34 cellular contexts compared by ENCODE assay signal in the genomic region with DNA sequence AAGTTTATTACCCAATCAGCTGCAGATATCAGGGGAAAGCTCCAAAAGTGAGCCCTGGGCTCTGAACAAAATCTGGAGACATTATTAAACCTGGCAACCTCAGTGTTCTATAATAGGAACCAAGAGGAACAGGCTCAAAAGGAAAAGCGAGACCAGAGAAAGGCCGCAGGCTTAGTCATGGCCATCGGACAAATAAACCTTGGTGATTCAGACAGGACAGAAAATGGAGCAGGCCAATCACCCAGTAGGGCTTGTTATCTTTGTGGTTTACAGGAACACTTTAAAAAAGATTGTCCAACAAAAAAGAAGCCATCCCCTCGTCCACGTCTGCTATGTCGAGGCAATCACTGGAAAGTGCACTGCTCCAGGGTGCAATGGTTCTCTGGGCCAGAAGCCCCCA. TPM values are rescaled to one million over a fixed set of nuclear protein-coding genes. Genes with fewer than 3 reads are reported as not detected.
DNase-seq lines count a peak whose midpoint lies in the region; ATAC-seq, FAIRE-seq and TF ChIP-seq lines count a peak whose summit lies in the region.
"Had no signal": no experiment of that assay in that cellular context is flagged by ENCODE, and none has a peak within 500 bp of the region (broad histone marks: within the 10 kb centered on the region; RNA-seq: fewer than 3 reads in every experiment).

No MANE protein-coding gene starts in this region.

- H4K8ac ChIP-seq in trophoblast cell (ENCODE audit: low read depth, low read length) = no peak overlapping the region

- H3K27ac Mint-ChIP-seq in immature natural killer cell = no peak overlapping the region
- H3K27ac Mint-ChIP-seq: activated naive CD8-positive, alpha-beta T cell; activated T-helper 17 cell treated with anti-CD3 and anti-CD28 coated beads, Interleukin-2, amount 50 U/mL, for 72 hours; CD4-positive, CD25-positive, alpha-beta regulatory T cell; natural killer cell treated with Interleukin-12 subunit alpha and Interleukin-12 subunit beta and Interleukin-15 and Interleukin-18, amount 100 ng/mL, for 72 hours; stimulated activated naive B cell treated with anti-CD40 and anti-IgM and Interleukin-4, amounts not matched to agents 10 μg/mL and 1 μg/mL and 100 μg/mL, for 72 hours had no signal

- H3K79me2 ChIP-seq in trophoblast cell (ENCODE audit: control insufficient read depth, insufficient read depth, low read length, poor library complexity) = no peaks in the 10 kb centered on the region

- H3K9ac ChIP-seq in trophoblast cell (ENCODE audit: low read length) = peak overlapping the region; percentile 58
- H3K9ac ChIP-seq: SK-N-SH had no signal

- H2AK5ac ChIP-seq in trophoblast cell (ENCODE audit: low read length) = no peak overlapping the region

- FAIRE-seq in bronchial epithelial cell (lab: Jason Lieb, UNC) = no peak
- FAIRE-seq: islet of Langerhans, pancreas, urothelium cell line had no signal

- peak; percentile 79 for DNase-seq in ELR (ENCODE audit: low read depth)
- peak; percentile 83 for DNase-seq in RPMI7951 (ENCODE audit: low read depth)
- peak; percentile 59 for DNase-seq in bronchial epithelial cell (ENCODE audit: low read depth)
- no peak for DNase-seq in trophoblast cell
- DNase-seq in stimulated activated CD4-positive, alpha-beta T cell treated with anti-CD3 and anti-CD28 coated beads, Interleukin-2, amount 100 ng/mL, for 48 hours = no peak
- DNase-seq in immature natural killer cell = no peak
- DNase-seq: activated CD4-positive, alpha-beta T cell treated with anti-CD3 and anti-CD28 coated beads, Interleukin-2, amount 50 U/mL, for 4 hours; activated CD8-positive, alpha-beta memory T cell treated with anti-CD3 and anti-CD28 coated beads, Interleukin-2, amount 50 U/mL, for 48 hours; body of pancreas; CD4-positive, CD25-positive, alpha-beta regulatory T cell; DMS 273 treated with DMSO at 0.1 percent for 48 hours; effector CD8-positive, alpha-beta T cell; erythroblast; GF-D8; hippocampal formation; left ventricle myocardium superior; NCI-H1092; NCI-H187; NCI-H526; pancreas; SK-N-SH; stimulated activated CD4-positive, alpha-beta T cell treated with anti-CD3 and anti-CD28 coated beads, Interleukin-4, amount 100 ng/mL, for 24 hours; stimulated activated naive B cell treated with anti-CD40 and anti-IgM and Interleukin-4, amounts not matched to agents 10 μg/mL and 1 μg/mL and 100 μg/mL, for 72 hours; T-helper 2 cell; WERI-Rb-1 had no signal

- H3K27me3 Mint-ChIP-seq in immature natural killer cell (ENCODE audit: low read depth in 3 of 3) = peaks cover 0 to 5% (median 0%) of the 10 kb centered on the region in 3 donors
- H3K27me3 Mint-ChIP-seq: activated T-helper 17 cell treated with anti-CD3 and anti-CD28 coated beads, Interleukin-2, amount 50 U/mL, for 72 hours; stimulated activated naive B cell treated with anti-CD40 and anti-IgM and Interleukin-4, amounts not matched to agents 10 μg/mL and 1 μg/mL and 100 μg/mL, for 72 hours had no signal

- H3K4me1 Mint-ChIP-seq in immature natural killer cell = no peaks in the 10 kb centered on the region
- H3K4me1 Mint-ChIP-seq: activated T-helper 17 cell treated with anti-CD3 and anti-CD28 coated beads, Interleukin-2, amount 50 U/mL, for 72 hours; CD4-positive, CD25-positive, alpha-beta regulatory T cell had no signal

- no peak overlapping the region for H4K12ac ChIP-seq in trophoblast cell (ENCODE audit: low read depth, low read length)

- H2BK120ac ChIP-seq in trophoblast cell (ENCODE audit: insufficient read depth, low read length, poor library complexity) = no peak overlapping the region

- H3K4me3 Mint-ChIP-seq in immature natural killer cell = no peak overlapping the region
- H3K4me3 Mint-ChIP-seq: activated naive CD8-positive, alpha-beta T cell; activated T-helper 17 cell treated with anti-CD3 and anti-CD28 coated beads, Interleukin-2, amount 50 U/mL, for 72 hours; CD4-positive, CD25-positive, alpha-beta regulatory T cell; natural killer cell treated with Interleukin-12 subunit alpha and Interleukin-12 subunit beta and Interleukin-15 and Interleukin-18, amount 100 ng/mL, for 72 hours; stimulated activated naive B cell treated with anti-CD40 and anti-IgM and Interleukin-4, amounts not matched to agents 10 μg/mL and 1 μg/mL and 100 μg/mL, for 72 hours had no signal

- H3K27ac ChIP-seq in trophoblast cell (ENCODE audit: low read depth, low read length) = no peak overlapping the region
- H3K27ac ChIP-seq: body of pancreas, gastroesophageal sphincter, pancreas, right atrium auricular region, suprapubic skin, WERI-Rb-1 had no signal

- no peaks in the 10 kb centered on the region for H3K36me3 Mint-ChIP-seq in immature natural killer cell
- H3K36me3 Mint-ChIP-seq: CD4-positive, CD25-positive, alpha-beta regulatory T cell; natural killer cell treated with Interleukin-12 subunit alpha and Interleukin-12 subunit beta and Interleukin-15 and Interleukin-18, amount 100 ng/mL, for 72 hours had no signal

- no peak overlapping the region for H3K18ac ChIP-seq in trophoblast cell (ENCODE audit: low read length)

- no peak overlapping the region for H3K4ac ChIP-seq in trophoblast cell (ENCODE audit: low read depth, low read length)

- WGBS in trophoblast cell (ENCODE audit: extremely low coverage, insufficient coverage, insufficient read length) = no CpG with 5 or more reads among the region's 6 CpGs

- no peak overlapping the region for H4K91ac ChIP-seq in trophoblast cell (ENCODE audit: low read depth, low read length)

- H3K27me3 ChIP-seq in bronchial epithelial cell (ENCODE audit: control insufficient read depth, insufficient read depth, low read length) (no peaks in the 10 kb centered on the region), trophoblast cell (ENCODE audit: insufficient read depth, low read length) (no peaks in the 10 kb centered on the region)
- H3K27me3 ChIP-seq: body of pancreas, gastroesophageal sphincter, pancreas, right atrium auricular region, suprapubic skin had no signal

- ATAC-seq in GM21786 (IDR thresholded peaks at IDR 0.05; ENCODE audit: unreplicated experiment) = no peak
- ATAC-seq: activated T-helper 17 cell treated with anti-CD3 and anti-CD28 coated beads, Interleukin-2, amount 50 U/mL, for 72 hours; body of pancreas; gastroesophageal sphincter; left ventricle myocardium superior; natural killer cell treated with Interleukin-12 subunit alpha and Interleukin-12 subunit beta and Interleukin-15 and Interleukin-18, amount 100 ng/mL, for 72 hours; pancreas; stimulated activated naive B cell treated with anti-CD40 and anti-IgM and Interleukin-4, amounts not matched to agents 10 μg/mL and 1 μg/mL and 100 μg/mL, for 72 hours had no signal

- H3K9me3 Mint-ChIP-seq in immature natural killer cell = no peaks in the 10 kb centered on the region
- H3K9me3 Mint-ChIP-seq: activated T-helper 17 cell treated with anti-CD3 and anti-CD28 coated beads, Interleukin-2, amount 50 U/mL, for 72 hours; natural killer cell treated with Interleukin-12 subunit alpha and Interleukin-12 subunit beta and Interleukin-15 and Interleukin-18, amount 100 ng/mL, for 72 hours; stimulated activated naive B cell treated with anti-CD40 and anti-IgM and Interleukin-4, amounts not matched to agents 10 μg/mL and 1 μg/mL and 100 μg/mL, for 72 hours had no signal

- no peak overlapping the region for H3K23ac ChIP-seq in trophoblast cell (ENCODE audit: low read length)

- no peak overlapping the region for H3K4me2 ChIP-seq in trophoblast cell (ENCODE audit: low read length)
- H3K4me2 ChIP-seq: SK-N-SH had no signal

- no peak for TF ChIP-seq CTCF in bronchial epithelial cell (IDR thresholded peaks at IDR 0.05; ENCODE audit: insufficient read depth, low read length, severe bottlenecking)

- H3K36me3 ChIP-seq in bronchial epithelial cell (ENCODE audit: control insufficient read depth, insufficient read depth, low read length) = no peaks in the 10 kb centered on the region
- H3K36me3 ChIP-seq in trophoblast cell (ENCODE audit: control insufficient read depth in 1 of 2, insufficient read depth in 2 of 2, low read length in 2 of 2) = no peaks in the 10 kb centered on the region
- H3K36me3 ChIP-seq: gastroesophageal sphincter, pancreas, right atrium auricular region, suprapubic skin, WERI-Rb-1 had no signal

- no peak overlapping the region for H2BK12ac ChIP-seq in trophoblast cell (ENCODE audit: low read length)

- H3K14ac ChIP-seq in trophoblast cell (ENCODE audit: low read length) = no peak overlapping the region

- H3K79me1 ChIP-seq in trophoblast cell (ENCODE audit: low read length) = no peaks in the 10 kb centered on the region

- no peaks in the 10 kb centered on the region for H3K9me3 ChIP-seq in trophoblast cell (ENCODE audit: insufficient read depth, low read depth, low read length)
- H3K9me3 ChIP-seq: body of pancreas, gastroesophageal sphincter, pancreas, right atrium auricular region, SK-N-SH, suprapubic skin had no signal

- H3K4me1 ChIP-seq in trophoblast cell (ENCODE audit: control insufficient read depth in 1 of 2, insufficient read depth in 2 of 2, low read length in 2 of 2) = no peaks in the 10 kb centered on the region
- H3K4me1 ChIP-seq: right atrium auricular region, suprapubic skin had no signal

- H3K4me3 ChIP-seq in bronchial epithelial cell (ENCODE audit: low read depth, low read length) (no peak overlapping the region), trophoblast cell (ENCODE audit: low read depth, low read length) (no peak overlapping the region)
- H3K4me3 ChIP-seq: body of pancreas, gastroesophageal sphincter, pancreas, right atrium auricular region, suprapubic skin had no signal

- H2BK5ac ChIP-seq in trophoblast cell (ENCODE audit: low read depth, low read length, poor library complexity) = no peak overlapping the region

- no peak overlapping the region for H2AFZ ChIP-seq in trophoblast cell (ENCODE audit: insufficient read depth, low read length, poor library complexity)

RNA-seq across cellular contexts. Expression of a gene that starts 7.7 kb away (rescaled TPM):
- 40.6 and 42.9 TPM in 2 replicates for total RNA-seq in RPMI7951 (2014; rRNA removed; shearing (Covaris generic))
- total RNA-seq in bronchial epithelial cell = 44.8 and 60.3 TPM in 2 replicates
- 15.7 and 16.4 TPM in 2 replicates for polyA plus RNA-seq in trophoblast cell (2013)
- 10 to 100 TPM in 2 of 3 donors, 1 to 10 TPM in 1; 9.2 to 16.0 (median 12.8) TPM for polyA plus RNA-seq in immature natural killer cell

Comparison
In these comparisons a context has a peak if more than half of its experiments do, and no peak if none do; other contexts are left out.
1. DNase-seq: peak in ELR (single experiment), RPMI7951 (single experiment) and bronchial epithelial cell (single experiment); none in trophoblast cell (0 of 2), stimulated activated CD4-positive, alpha-beta T cell treated with anti-CD3 and anti-CD28 coated beads, Interleukin-2, amount 100 ng/mL, for 48 hours (0 of 2) and immature natural killer cell (0 of 3).